ENCODE assay signal across 11 cellular contexts in the genomic region with DNA sequence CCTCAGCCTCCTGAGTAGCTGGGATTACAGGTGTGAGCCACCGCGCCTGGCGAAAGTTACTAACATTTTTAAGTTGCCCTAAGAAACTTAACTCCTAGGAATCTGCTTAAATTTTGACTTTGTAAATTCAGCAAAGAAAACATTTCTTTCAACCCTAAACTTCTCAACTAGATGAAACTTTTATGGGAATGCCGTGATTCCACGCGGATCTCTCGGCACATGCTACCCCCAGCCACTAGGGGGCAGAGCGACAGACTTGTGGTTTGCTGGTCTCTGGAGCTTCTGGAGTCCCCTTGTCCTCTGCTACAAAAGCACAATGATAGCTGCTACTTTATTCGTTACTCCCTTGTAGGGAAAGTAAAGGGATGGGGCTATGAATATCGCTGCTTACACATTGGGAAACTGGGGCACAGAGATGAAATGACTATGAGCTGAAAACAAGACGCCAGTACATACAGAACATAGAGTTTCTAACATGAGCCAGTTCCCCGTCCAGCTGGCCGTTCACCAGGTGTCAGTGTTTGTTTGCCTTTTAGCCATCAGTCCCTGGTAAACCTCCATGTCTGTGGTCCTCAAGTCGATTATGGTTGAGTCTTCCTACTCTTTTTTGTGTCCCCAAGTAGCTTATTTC.
DNase-seq lines count a peak whose midpoint lies in the region; ATAC-seq and TF ChIP-seq lines count a peak whose summit lies in the region.
"Had no signal": no experiment of that assay in that cellular context is flagged by ENCODE, and none has a peak within 500 bp of the region (broad histone marks: within the 10 kb centered on the region; RNA-seq: fewer than 3 reads in every experiment).

No MANE protein-coding gene starts in this region.

- H3K4me3 ChIP-seq in gastrocnemius medialis, result no peak overlapping the region
- H3K4me3 ChIP-seq: ovary had no signal

- H3K4me1 Mint-ChIP-seq in endothelial cell (ENCODE audit: unreplicated experiment), result peaks cover 3% of the 10 kb centered on the region
- H3K4me1 Mint-ChIP-seq in T-helper 17 cell, result peaks cover 4% of the 10 kb centered on the region
- H3K4me1 Mint-ChIP-seq: B cell had no signal

- H3K36me3 ChIP-seq in gastrocnemius medialis, result no peaks in the 10 kb centered on the region
- H3K36me3 ChIP-seq: ovary had no signal

- ATAC-seq in gastrocnemius medialis (peak; percentile 96 to 97), HG02678 (IDR thresholded peaks at IDR 0.05; ENCODE audit: unreplicated experiment) (no peak), T-helper 17 cell (no peak)

- H3K4me3 Mint-ChIP-seq in endothelial cell (ENCODE audit: unreplicated experiment) (no peak overlapping the region), T-helper 17 cell (no peak overlapping the region)
- H3K4me3 Mint-ChIP-seq: B cell had no signal

- peak; percentile 24 to 49 for TF ChIP-seq POLR2A in gastrocnemius medialis (IDR thresholded peaks at IDR 0.05)

- H3K27me3 Mint-ChIP-seq in endothelial cell (ENCODE audit: unreplicated experiment), result peaks cover 4% of the 10 kb centered on the region
- no peaks in the 10 kb centered on the region for H3K27me3 Mint-ChIP-seq in T-helper 17 cell

- H3K27me3 ChIP-seq in gastrocnemius medialis, result no peaks in the 10 kb centered on the region
- H3K27me3 ChIP-seq: ovary had no signal

- peak; percentile 95 for TF ChIP-seq CTCF in endothelial cell (IDR thresholded peaks at IDR 0.05; ENCODE audit: unreplicated experiment)
- TF ChIP-seq CTCF in gastrocnemius medialis (IDR thresholded peaks at IDR 0.05 in 4 of 5, conservative IDR thresholded peaks at IDR 0.05 in 1 of 5), result peak; percentile 57 to 93 (median 87)

- H3K36me3 Mint-ChIP-seq in endothelial cell (ENCODE audit: low read depth, unreplicated experiment), result no peaks in the 10 kb centered on the region
- H3K36me3 Mint-ChIP-seq in T-helper 17 cell (ENCODE audit: low read depth), result peaks cover 2% of the 10 kb centered on the region

- H3K27ac ChIP-seq in gastrocnemius medialis, result peak overlapping the region; percentile 76 to 92 (median 80)
- H3K27ac ChIP-seq: ovary had no signal

- intact Hi-C loops in gastrocnemius medialis (cut with DNase I; ENCODE audit: low total_unique reads), result loop anchor here (1.0 to 2.0 kb wide), 3 partner anchors 27 to 113 kb away; no protein-coding TSS in a partner anchor

- H3K4me1 ChIP-seq in gastrocnemius medialis, result peaks cover 46 to 50% of the 10 kb centered on the region in 2 donors

- in situ Hi-C loops in gastrocnemius medialis (cut with MboI; ENCODE audit: low sequenced_read_pairs in 4 of 4), result no loop called here

- H3K9me3 ChIP-seq in gastrocnemius medialis (no peaks in the 10 kb centered on the region), T-helper 17 cell (ENCODE audit: control insufficient read depth, low read length, poor library complexity, severe bottlenecking) (no peaks in the 10 kb centered on the region)
- H3K9me3 ChIP-seq: ovary had no signal

- H3K27ac Mint-ChIP-seq in endothelial cell (ENCODE audit: unreplicated experiment) (no peak overlapping the region), T-helper 17 cell (no peak overlapping the region)
- H3K27ac Mint-ChIP-seq: B cell had no signal

- DNase-seq in NCI-H2171 treated with DMSO at 0.1 percent for 48 hours (lab: John Stamatoyannopoulos, UW) (peak; percentile 3), NCI-H2171 (lab: John Stamatoyannopoulos, UW) (no peak), NAMALWA (ENCODE audit: low spot score) (peak; percentile 39), endothelial cell (ENCODE audit: low spot score) (peak; percentile 70), gastrocnemius medialis (peak; percentile 90 to 93), T-helper 17 cell (no peak), DMS79 treated with DMSO at 0.1 percent for 48 hours (lab: John Stamatoyannopoulos, UW) (no peak)
- DNase-seq: NCI-H2029, ovary had no signal

- no peaks in the 10 kb centered on the region for H3K9me3 Mint-ChIP-seq in endothelial cell (ENCODE audit: unreplicated experiment)

Comparison
In these comparisons a context has a peak if more than half of its experiments do, and no peak if none do; other contexts are left out.
1. DNase-seq: peak in NCI-H2171 treated with DMSO at 0.1 percent for 48 hours (single experiment), NAMALWA (single experiment), endothelial cell (single experiment) and gastrocnemius medialis (2 of 2); none in NCI-H2171 (single experiment), T-helper 17 cell (0 of 3) and DMS79 treated with DMSO at 0.1 percent for 48 hours (single experiment).
2. ATAC-seq: peak in gastrocnemius medialis (2 of 2); none in HG02678 (single experiment) and T-helper 17 cell (single experiment).